In genomic region chr17:42354956-42355843, GRCh38 we compare ENCODE assay signal across 14 cellular contexts. TPM values are rescaled to one million over a fixed set of nuclear protein-coding genes. Genes with fewer than 3 reads are reported as not detected.
DNase-seq lines count a peak whose midpoint lies in the region; ATAC-seq, FAIRE-seq and TF ChIP-seq lines count a peak whose summit lies in the region.
"Had no signal": no experiment of that assay in that cellular context is flagged by ENCODE, and none has a peak within 500 bp of the region (broad histone marks: within the 10 kb centered on the region; RNA-seq: fewer than 3 reads in every experiment).

No MANE protein-coding gene starts in this region.

- no peaks in the 10 kb centered on the region for H3K9me2 ChIP-seq in OCI-LY7 (ENCODE audit: insufficient read depth, low read length)

- peak; percentile 80 for FAIRE-seq in GM12892 (lab: Jason Lieb, UNC)

- H3K4me2 ChIP-seq in OCI-LY7 (ENCODE audit: low read length) = no peak overlapping the region
- H3K4me2 ChIP-seq: hepatocyte had no signal

- H3K27me3 Mint-ChIP-seq in activated naive CD8-positive, alpha-beta T cell treated with anti-CD3 and anti-CD28 coated beads, Interleukin-2, amount 50 U/mL, for 24 hours = no peaks in the 10 kb centered on the region
- H3K27me3 Mint-ChIP-seq in naive thymus-derived CD4-positive, alpha-beta T cell = no peaks in the 10 kb centered on the region
- H3K27me3 Mint-ChIP-seq: effector memory CD8-positive, alpha-beta T cell had no signal

- DNase-seq in AG10803 (ENCODE audit: low read depth) = peak; percentile 91
- no peak for DNase-seq in GM12892 (ENCODE audit: insufficient read length)
- DNase-seq in activated naive CD8-positive, alpha-beta T cell treated with anti-CD3 and anti-CD28 coated beads, Interleukin-2, amount 50 U/mL, for 24 hours = no peak
- no peak for DNase-seq in naive thymus-derived CD4-positive, alpha-beta T cell
- DNase-seq in OCI-LY7 (ENCODE audit: low spot score) = no peak
- DNase-seq in hypothalamus (lab: John Stamatoyannopoulos, UW) = no peak
- DNase-seq: activated CD8-positive, alpha-beta memory T cell treated with anti-CD3 and anti-CD28 coated beads for 24 hours; effector memory CD8-positive, alpha-beta T cell; NCI-H2081 treated with DMSO at 0.1 percent for 48 hours had no signal

- H3K79me2 ChIP-seq in OCI-LY7 (ENCODE audit: insufficient read depth, low read depth, low read length) = no peaks in the 10 kb centered on the region

- TF ChIP-seq CTCF in AG10803 (conservative IDR thresholded peaks at IDR 0.05; ENCODE audit: low read length) (no peak), OCI-LY7 (conservative IDR thresholded peaks at IDR 0.05; ENCODE audit: low read length) (no peak)

- CTCF ChIA-PET in naive thymus-derived CD4-positive, alpha-beta T cell (lab: Charles Lee) = no interaction called here
- CTCF ChIA-PET in OCI-LY7 (lab: Charles Lee; ENCODE audit: unreplicated experiment) = no interaction called here

- no peak overlapping the region for H2AFZ ChIP-seq in OCI-LY7 (ENCODE audit: low read length)
- H2AFZ ChIP-seq: hepatocyte, parathyroid adenoma had no signal

- no peak overlapping the region for H3K4me3 ChIP-seq in AG10803 (ENCODE audit: low read length)
- no peak overlapping the region for H3K4me3 ChIP-seq in naive thymus-derived CD4-positive, alpha-beta T cell (ENCODE audit: low read length)
- no peak overlapping the region for H3K4me3 ChIP-seq in OCI-LY7 (ENCODE audit: low read depth, low read length, poor library complexity, severe bottlenecking)
- H3K4me3 ChIP-seq: hepatocyte, lung had no signal

- H3K9me3 ChIP-seq in naive thymus-derived CD4-positive, alpha-beta T cell (ENCODE audit: control insufficient read depth in 2 of 3, low read length in 3 of 3) = no peaks in the 10 kb centered on the region
- H3K9me3 ChIP-seq in OCI-LY7 (ENCODE audit: low read length) = no peaks in the 10 kb centered on the region

- no peaks in the 10 kb centered on the region for H3K9me3 Mint-ChIP-seq in activated naive CD8-positive, alpha-beta T cell treated with anti-CD3 and anti-CD28 coated beads, Interleukin-2, amount 50 U/mL, for 24 hours
- peaks cover 0 to 3% (median 0%) of the 10 kb centered on the region in 11 donors for H3K9me3 Mint-ChIP-seq in naive thymus-derived CD4-positive, alpha-beta T cell
- H3K9me3 Mint-ChIP-seq: effector memory CD8-positive, alpha-beta T cell had no signal

- no peaks in the 10 kb centered on the region for H3K27me3 ChIP-seq in naive thymus-derived CD4-positive, alpha-beta T cell (ENCODE audit: control insufficient read depth in 2 of 2, insufficient read depth in 2 of 2, low read length in 2 of 2)
- H3K27me3 ChIP-seq: hepatocyte had no signal

- peak overlapping the region; percentile 37 for H3K4me3 Mint-ChIP-seq in activated naive CD8-positive, alpha-beta T cell treated with anti-CD3 and anti-CD28 coated beads, Interleukin-2, amount 50 U/mL, for 24 hours
- H3K4me3 Mint-ChIP-seq in naive thymus-derived CD4-positive, alpha-beta T cell = peak overlapping the region in 2 of 10 donors; percentile 8 to 10

- H3K27ac Mint-ChIP-seq in activated naive CD8-positive, alpha-beta T cell treated with anti-CD3 and anti-CD28 coated beads, Interleukin-2, amount 50 U/mL, for 24 hours = peak overlapping the region; percentile 82
- H3K27ac Mint-ChIP-seq in naive thymus-derived CD4-positive, alpha-beta T cell = peak overlapping the region in 5 of 9 donors; percentile 2 to 79 (median 59)

- peaks cover 4% of the 10 kb centered on the region in 2 donors for H3K4me1 ChIP-seq in naive thymus-derived CD4-positive, alpha-beta T cell (ENCODE audit: control insufficient read depth in 2 of 2, insufficient read depth in 2 of 2, low read length in 2 of 2)
- H3K4me1 ChIP-seq in OCI-LY7 (ENCODE audit: insufficient read depth, low read length, poor library complexity, severe bottlenecking) = no peaks in the 10 kb centered on the region
- H3K4me1 ChIP-seq: parathyroid adenoma had no signal

- POLR2A ChIA-PET in naive thymus-derived CD4-positive, alpha-beta T cell (lab: Charles Lee) = no interaction called here
- POLR2A ChIA-PET in OCI-LY7 (lab: Charles Lee) = no interaction called here

- H3K27ac ChIP-seq in naive thymus-derived CD4-positive, alpha-beta T cell (ENCODE audit: low read depth, low read length) = no peak overlapping the region
- no peak overlapping the region for H3K27ac ChIP-seq in OCI-LY7 (ENCODE audit: low read depth, low read length, poor library complexity, severe bottlenecking)
- H3K27ac ChIP-seq: hepatocyte, parathyroid adenoma had no signal

- no TSS peak for BruUV-seq in OCI-LY7 (replicated peaks; lab: Mats Ljungman, UMichigan)

- ATAC-seq in activated naive CD8-positive, alpha-beta T cell treated with anti-CD3 and anti-CD28 coated beads, Interleukin-2, amount 50 U/mL, for 24 hours = no peak
- ATAC-seq in naive thymus-derived CD4-positive, alpha-beta T cell = no peak
- ATAC-seq in GM21390 (IDR thresholded peaks at IDR 0.05; ENCODE audit: unreplicated experiment) (no peak), GM18502 (IDR thresholded peaks at IDR 0.05; ENCODE audit: poor library complexity, unreplicated experiment) (no peak)
- ATAC-seq: effector memory CD8-positive, alpha-beta T cell had no signal

- peaks cover 51% of the 10 kb centered on the region for H3K4me1 Mint-ChIP-seq in activated naive CD8-positive, alpha-beta T cell treated with anti-CD3 and anti-CD28 coated beads, Interleukin-2, amount 50 U/mL, for 24 hours
- peaks cover 25 to 61% (median 55%) of the 10 kb centered on the region in 7 donors for H3K4me1 Mint-ChIP-seq in naive thymus-derived CD4-positive, alpha-beta T cell

- H3K36me3 ChIP-seq in naive thymus-derived CD4-positive, alpha-beta T cell (ENCODE audit: control insufficient read depth in 2 of 3, insufficient read depth in 3 of 3, low read length in 3 of 3) = no peaks in the 10 kb centered on the region
- H3K36me3 ChIP-seq in OCI-LY7 (ENCODE audit: insufficient read depth, low read length) = no peaks in the 10 kb centered on the region

- peaks cover 12% of the 10 kb centered on the region for H3K36me3 Mint-ChIP-seq in activated naive CD8-positive, alpha-beta T cell treated with anti-CD3 and anti-CD28 coated beads, Interleukin-2, amount 50 U/mL, for 24 hours (ENCODE audit: low read depth)
- H3K36me3 Mint-ChIP-seq in naive thymus-derived CD4-positive, alpha-beta T cell = peaks cover 6 to 17% (median 6%) of the 10 kb centered on the region in 5 donors

- TF ChIP-seq POLR2A in GM12892 (IDR thresholded peaks at IDR 0.05; ENCODE audit: low read depth, low read length) = no peak

- no peaks in the 10 kb centered on the region; the same call in 1 of the 2 replicates for H4K20me1 ChIP-seq in OCI-LY7 (ENCODE audit: insufficient read depth, low read length)

- intact Hi-C loops in naive thymus-derived CD4-positive, alpha-beta T cell (cut with micrococcal nuclease) = no loop called here
- intact Hi-C loops in OCI-LY7 (cut with micrococcal nuclease; ENCODE audit: unreplicated experiment) = no loop called here

RNA-seq across cellular contexts. Expression of gene STAT3, which starts 33.0 kb away (rescaled TPM):
- polyA plus RNA-seq in GM12892 (2012; ENCODE audit: missing spikeins) = 66.7 TPM
- 100 to 1,000 TPM; 133 to 275 (median 231) TPM for total RNA-seq in naive thymus-derived CD4-positive, alpha-beta T cell
- 100 to 1,000 TPM; 159 to 189 TPM for polyA plus RNA-seq in naive thymus-derived CD4-positive, alpha-beta T cell
- total RNA-seq in OCI-LY7 (2014; rRNA removed; shearing (Covaris generic)) = 11.4 and 14.8 TPM in 2 replicates
- total RNA-seq in OCI-LY7 (2022) = 28.7 and 37.2 TPM in 2 replicates
